Comparison of ENCODE assay signal across 27 cellular contexts in the genomic region with DNA sequence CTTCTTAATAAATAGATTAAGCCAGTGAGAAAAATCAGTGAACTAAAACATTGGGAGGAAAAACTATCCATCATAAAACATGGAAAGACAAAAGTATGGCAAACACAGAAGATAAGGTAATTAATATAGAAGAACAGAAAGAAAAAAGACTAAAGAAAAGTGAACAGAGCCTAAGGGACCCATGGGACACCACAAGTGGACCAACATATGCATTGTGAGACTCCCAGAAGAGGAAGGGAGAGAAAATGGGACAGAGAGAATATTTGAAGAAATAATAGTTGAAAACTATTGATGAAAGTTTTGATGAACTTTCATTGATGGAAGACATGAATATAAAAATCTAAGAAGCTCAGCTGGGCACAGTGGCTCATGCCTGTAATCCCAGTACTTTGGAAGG.
"Had no signal": no experiment of that assay in that cellular context is flagged by ENCODE, and none has a peak within 500 bp of the region (broad histone marks: within the 10 kb centered on the region; RNA-seq: fewer than 3 reads in every experiment).

No MANE protein-coding gene starts in this region.

- H3K9me3 ChIP-seq: testis, thyroid gland, transverse colon, upper lobe of left lung, upper lobe of right lung, uterus, vagina had no signal

- H3K27me3 ChIP-seq: stomach, suprapubic skin, testis, thyroid gland, tibial artery, tibial nerve, upper lobe of left lung, upper lobe of right lung, uterus, vagina had no signal

- H3K36me3 ChIP-seq: stomach, suprapubic skin, thoracic aorta, thyroid gland, tibial artery, tibial nerve, transverse colon, upper lobe of left lung, upper lobe of right lung, uterus, vagina had no signal

- H3K4me3 ChIP-seq: stomach, suprapubic skin, testis, thoracic aorta, thyroid gland, tibial artery, tibial nerve, transverse colon, upper lobe of left lung, upper lobe of right lung, uterus, vagina had no signal

- H3K4me1 ChIP-seq: stomach, suprapubic skin, testis, thyroid gland, tibial artery, tibial nerve, transverse colon, upper lobe of left lung, upper lobe of right lung, uterus, vagina had no signal

- FAIRE-seq: urothelium cell line had no signal

- ATAC-seq: stimulated activated effector memory CD8-positive, alpha-beta T cell treated with anti-CD3 and anti-CD28 coated beads, Interleukin-12 subunit alpha, Interleukin-12 subunit beta, amount 100 ng/mL, for 72 hours; stimulated activated memory B cell treated with anti-CD40 and anti-IgM and Interleukin-4, amounts not matched to agents 10 μg/mL and 1 μg/mL and 100 μg/mL, for 72 hours; stimulated activated naive B cell treated with anti-CD40 and anti-IgM and Interleukin-4, amounts not matched to agents 10 μg/mL and 1 μg/mL and 100 μg/mL, for 72 hours; stimulated activated naive CD8-positive, alpha-beta T cell treated with anti-CD3 and anti-CD28 coated beads, Interleukin-15, amount 100 ng/mL, for 72 hours; stimulated activated naive CD8-positive, alpha-beta T cell treated with anti-CD3 and anti-CD28 coated beads, Interleukin-15, Interleukin-2, amounts not matched to agents 100 U/mL and 50 U/mL, for 24 hours; upper lobe of right lung had no signal

- H3K27ac ChIP-seq: stomach, suprapubic skin, testis, thoracic aorta, thyroid gland, tibial artery, tibial nerve, transverse colon, upper lobe of left lung, upper lobe of right lung, uterus, vagina had no signal

- DNase-seq: stimulated activated CD4-positive, alpha-beta T cell treated with anti-CD3 and anti-CD28 coated beads, Interleukin-2, amount 100 ng/mL, for 48 hours; stimulated activated CD4-positive, alpha-beta T cell treated with anti-CD3 and anti-CD28 coated beads, Interleukin-4, amount 100 ng/mL, for 1 hour; stimulated activated CD4-positive, alpha-beta T cell treated with anti-CD3 and anti-CD28 coated beads, Interleukin-4, amount 100 ng/mL, for 24 hours; stimulated activated CD4-positive, alpha-beta T cell treated with anti-CD3 and anti-CD28 coated beads, Interleukin-4, amount 100 ng/mL, for 4 hours; stimulated activated CD8-positive, alpha-beta memory T cell treated with anti-CD3 and anti-CD28 coated beads, Interleukin-4, amount 100 ng/mL, for 48 hours; stimulated activated naive B cell treated with anti-CD40 and anti-IgM and Interleukin-4, amounts not matched to agents 10 μg/mL and 1 μg/mL and 100 μg/mL, for 72 hours; stimulated activated naive CD4-positive, alpha-beta T cell; stimulated activated naive CD4-positive, alpha-beta T cell treated with Interleukin-2 at 50 U/mL for 16 hours; stimulated activated naive CD8-positive, alpha-beta T cell treated with anti-CD3 and anti-CD28 coated beads, Interleukin-15, amount 100 ng/mL, for 72 hours; stimulated activated naive CD8-positive, alpha-beta T cell treated with anti-CD3 and anti-CD28 coated beads, Interleukin-15, Interleukin-2, amounts not matched to agents 100 U/mL and 50 U/mL, for 24 hours; stomach; substantia nigra; testis; thyroid gland; tibial artery; transverse colon; trophoblast cell; upper lobe of right lung; uterus had no signal
